In the genomic region with DNA sequence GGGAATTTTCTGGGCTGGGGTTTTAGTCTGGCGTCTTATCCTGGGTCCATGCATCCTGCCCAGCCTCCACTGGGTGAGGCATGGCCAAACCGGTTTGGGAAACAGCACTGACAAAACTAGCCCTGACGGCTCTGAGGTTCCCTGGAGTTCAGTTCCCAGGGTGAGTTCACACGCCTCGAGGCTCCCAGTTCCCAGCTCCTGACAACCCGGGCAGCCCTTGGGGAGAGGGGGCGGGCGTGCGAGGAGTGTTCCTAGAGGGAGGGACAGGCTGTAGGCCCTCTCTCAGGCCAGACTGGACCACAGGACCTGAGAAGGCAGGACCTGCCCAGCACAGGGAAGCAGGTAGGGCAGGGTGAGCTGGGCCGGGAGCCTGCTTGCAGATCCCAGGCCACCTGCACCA, we compare ENCODE assay signal across 10 cellular contexts.
DNase-seq lines count a peak whose midpoint lies in the region; ATAC-seq and TF ChIP-seq lines count a peak whose summit lies in the region.
"Had no signal": no experiment of that assay in that cellular context is flagged by ENCODE, and none has a peak within 500 bp of the region (broad histone marks: within the 10 kb centered on the region; RNA-seq: fewer than 3 reads in every experiment).

No MANE protein-coding gene starts in this region.

- no peak overlapping the region for H3K4ac ChIP-seq in neuronal stem cell (ENCODE audit: low read length)

- H3K14ac ChIP-seq in neuronal stem cell (ENCODE audit: low read length): no peak overlapping the region

- TF ChIP-seq POLR2A in esophagus squamous epithelium (IDR thresholded peaks at IDR 0.05): no peak

- intact Hi-C loops in esophagus squamous epithelium (cut with DNase I): no loop called here

- DNase-seq in SIG-M5 treated with dmso at 0.1 percent for 504 hours (lab: John Stamatoyannopoulos, UW; ENCODE audit: unreplicated experiment) (peak; percentile 55), SIG-M5 (lab: John Stamatoyannopoulos, UW) (no peak), esophagus squamous epithelium (lab: John Stamatoyannopoulos, UW) (no peak), naive B cell (no peak), neuronal stem cell (ENCODE audit: low spot score) (no peak), DMS79 treated with DMSO at 0.1 percent for 48 hours (lab: John Stamatoyannopoulos, UW) (no peak)

- H3K27ac Mint-ChIP-seq in naive B cell: peak overlapping the region in 4 of 6 donors; percentile 33 to 94 (median 62)

- ATAC-seq in naive B cell (ENCODE audit: low read depth in 2 of 2) (no peak), GM18519 (IDR thresholded peaks at IDR 0.05; ENCODE audit: low FRiP score, unreplicated experiment) (no peak)

- no peak overlapping the region for H2BK15ac ChIP-seq in neuronal stem cell (ENCODE audit: low read length)

- H2BK5ac ChIP-seq in neuronal stem cell (ENCODE audit: low read length): no peak overlapping the region

- no peaks in the 10 kb centered on the region for H3K36me3 Mint-ChIP-seq in naive B cell

- 33 to 42% methylated on average over 1 to 4 of the region's 10 CpGs for WGBS in esophagus squamous epithelium, 2 donors
- 71% methylated on average over 10 of the region's 10 CpGs for WGBS in urinary bladder
- no CpG with 5 or more reads among the region's 10 CpGs for WGBS in neuronal stem cell (ENCODE audit: extremely low coverage in 2 of 2, insufficient read length in 2 of 2, insufficient replicate concordance in 1 of 2), 2 donors

- no peak overlapping the region for H3K4me3 ChIP-seq in esophagus squamous epithelium
- no peak overlapping the region for H3K4me3 ChIP-seq in urinary bladder (ENCODE audit: low read depth, low read length)
- no peak overlapping the region for H3K4me3 ChIP-seq in neuronal stem cell (ENCODE audit: low read length in 2 of 2)
- H3K4me3 ChIP-seq: SJSA1 had no signal

- no peaks in the 10 kb centered on the region for H3K9me3 Mint-ChIP-seq in naive B cell

- H2BK12ac ChIP-seq in neuronal stem cell (ENCODE audit: low read length): no peak overlapping the region

- no peaks in the 10 kb centered on the region for H3K27me3 Mint-ChIP-seq in naive B cell

- no peaks in the 10 kb centered on the region for H3K9me3 ChIP-seq in esophagus squamous epithelium
- no peaks in the 10 kb centered on the region for H3K9me3 ChIP-seq in neuronal stem cell (replicated peaks in 1 of 2; ENCODE audit: control insufficient read depth in 2 of 2, insufficient read depth in 1 of 2, low read depth in 1 of 2, low read length in 2 of 2)
- H3K9me3 ChIP-seq: SJSA1 had no signal

- no peak overlapping the region for H3K18ac ChIP-seq in neuronal stem cell (ENCODE audit: low read length)

- H2AFZ ChIP-seq in neuronal stem cell (ENCODE audit: low read length): no peak overlapping the region

- no peak overlapping the region for H4K91ac ChIP-seq in neuronal stem cell (ENCODE audit: low read depth, low read length, poor library complexity)

- H3K4me1 ChIP-seq in esophagus squamous epithelium: peaks cover 76 to 100% (median 99%) of the 10 kb centered on the region in 3 donors
- H3K4me1 ChIP-seq in urinary bladder (ENCODE audit: insufficient read depth): peaks cover 2% of the 10 kb centered on the region
- peaks cover 30 to 36% of the 10 kb centered on the region in 2 donors for H3K4me1 ChIP-seq in neuronal stem cell (ENCODE audit: control insufficient read depth in 2 of 2, insufficient read depth in 1 of 2, low read depth in 1 of 2, low read length in 2 of 2)

- H3K36me3 ChIP-seq in esophagus squamous epithelium: peaks cover 0 to 50% (median 0%) of the 10 kb centered on the region in 3 donors
- H3K36me3 ChIP-seq in urinary bladder (ENCODE audit: insufficient read depth): no peaks in the 10 kb centered on the region
- peaks cover 9 to 67% of the 10 kb centered on the region in 2 donors for H3K36me3 ChIP-seq in neuronal stem cell (replicated peaks in 1 of 2; ENCODE audit: control insufficient read depth in 2 of 2, insufficient read depth in 2 of 2, low read length in 2 of 2)

- H3K4me2 ChIP-seq in neuronal stem cell (ENCODE audit: insufficient read depth, low read length, poor library complexity, severe bottlenecking): no peak overlapping the region

- H3K4me3 Mint-ChIP-seq in naive B cell: peak overlapping the region in 1 of 8 donors; percentile 46

- peaks cover 44 to 84% (median 74%) of the 10 kb centered on the region in 3 donors for H3K4me1 Mint-ChIP-seq in naive B cell

- no peak overlapping the region for H2AK5ac ChIP-seq in neuronal stem cell (ENCODE audit: low read depth, low read length)

- peaks cover 13% of the 10 kb centered on the region for H3K79me1 ChIP-seq in neuronal stem cell (ENCODE audit: low read depth, low read length)

- H3K27ac ChIP-seq in esophagus squamous epithelium (peak overlapping the region; percentile 73 to 81 (median 79)), urinary bladder (ENCODE audit: low read depth) (peak overlapping the region; percentile 55), neuronal stem cell (replicated peaks; ENCODE audit: low read length) (no peak overlapping the region)
- H3K27ac ChIP-seq: 22Rv1 had no signal

- no peak overlapping the region for H3K9ac ChIP-seq in neuronal stem cell (ENCODE audit: low read depth, low read length, poor library complexity)

- no peak overlapping the region for H2BK120ac ChIP-seq in neuronal stem cell (ENCODE audit: low read depth, low read length)

- no peak for TF ChIP-seq CTCF in esophagus squamous epithelium (IDR thresholded peaks at IDR 0.05)

- no peaks in the 10 kb centered on the region for H3K27me3 ChIP-seq in esophagus squamous epithelium
- H3K27me3 ChIP-seq in neuronal stem cell (ENCODE audit: control insufficient read depth in 3 of 3, insufficient read depth in 3 of 3, low read depth in 1 of 3, low read length in 3 of 3): no peaks in the 10 kb centered on the region
- H3K27me3 ChIP-seq: SJSA1 had no signal

- H3K23ac ChIP-seq in neuronal stem cell (ENCODE audit: low read depth, low read length, poor library complexity): no peak overlapping the region

- H4K8ac ChIP-seq in neuronal stem cell (ENCODE audit: low read depth, low read length): no peak overlapping the region
